ENCODE assay signal across 11 cellular contexts in genomic region chr11:126464796-126465195, GRCh38.
DNase-seq lines count a peak whose midpoint lies in the region; ATAC-seq lines count a peak whose summit lies in the region.
"Had no signal": no experiment of that assay in that cellular context is flagged by ENCODE, and none has a peak within 500 bp of the region (broad histone marks: within the 10 kb centered on the region; RNA-seq: fewer than 3 reads in every experiment).

No MANE protein-coding gene starts in this region.

- H3K9ac ChIP-seq in neuronal stem cell (ENCODE audit: low read depth, low read length, poor library complexity), result no peak overlapping the region

- no peak overlapping the region for H2AFZ ChIP-seq in neuronal stem cell (ENCODE audit: low read length)

- H2BK15ac ChIP-seq in neuronal stem cell (ENCODE audit: low read length), result no peak overlapping the region

- H3K36me3 ChIP-seq in neuronal stem cell (replicated peaks in 1 of 2; ENCODE audit: control insufficient read depth in 2 of 2, insufficient read depth in 2 of 2, low read length in 2 of 2), result no peaks in the 10 kb centered on the region
- H3K36me3 ChIP-seq: right atrium auricular region had no signal

- no peak overlapping the region for H3K14ac ChIP-seq in neuronal stem cell (ENCODE audit: low read length)

- no peak overlapping the region for H3K27ac ChIP-seq in neuronal stem cell (replicated peaks; ENCODE audit: low read length)
- H3K27ac ChIP-seq: right atrium auricular region had no signal

- peaks cover 28% of the 10 kb centered on the region for H3K27me3 Mint-ChIP-seq in T-helper 17 cell

- H2BK12ac ChIP-seq in neuronal stem cell (ENCODE audit: low read length), result no peak overlapping the region

- peak overlapping the region; percentile 89 for H2BK5ac ChIP-seq in neuronal stem cell (ENCODE audit: low read length)

- no peak overlapping the region for H4K91ac ChIP-seq in neuronal stem cell (ENCODE audit: low read depth, low read length, poor library complexity)

- H4K8ac ChIP-seq in neuronal stem cell (ENCODE audit: low read depth, low read length), result no peak overlapping the region

- H3K4me2 ChIP-seq in neuronal stem cell (ENCODE audit: insufficient read depth, low read length, poor library complexity, severe bottlenecking), result no peak overlapping the region

- no peak overlapping the region for H3K18ac ChIP-seq in neuronal stem cell (ENCODE audit: low read length)

- H3K4me3 Mint-ChIP-seq in T-helper 17 cell, result peak overlapping the region; percentile 3
- H3K4me3 Mint-ChIP-seq: activated naive CD8-positive, alpha-beta T cell treated with anti-CD3 and anti-CD28 coated beads, Interleukin-2, amount 50 U/mL, for 24 hours; activated T-cell treated with anti-CD3 and anti-CD28 coated beads, Interleukin-2, amount 50 U/mL, for 24 hours had no signal

- H3K79me1 ChIP-seq in neuronal stem cell (ENCODE audit: low read depth, low read length), result no peaks in the 10 kb centered on the region

- WGBS in neuronal stem cell (ENCODE audit: extremely low coverage in 2 of 2, insufficient read length in 2 of 2, insufficient replicate concordance in 1 of 2), 2 donors, result no CpG with 5 or more reads among the region's 5 CpGs

- H3K9me3 ChIP-seq in T-helper 17 cell (ENCODE audit: control insufficient read depth, low read length, poor library complexity, severe bottlenecking), result no peaks in the 10 kb centered on the region
- H3K9me3 ChIP-seq in neuronal stem cell (replicated peaks in 1 of 2; ENCODE audit: control insufficient read depth in 2 of 2, insufficient read depth in 1 of 2, low read depth in 1 of 2, low read length in 2 of 2), result no peaks in the 10 kb centered on the region
- H3K9me3 ChIP-seq: right atrium auricular region had no signal

- peaks cover 0 to 41% (median 0%) of the 10 kb centered on the region in 3 experiments for H3K27me3 ChIP-seq in neuronal stem cell (ENCODE audit: control insufficient read depth in 3 of 3, insufficient read depth in 3 of 3, low read depth in 1 of 3, low read length in 3 of 3)
- H3K27me3 ChIP-seq: right atrium auricular region had no signal

- H3K36me3 Mint-ChIP-seq in T-helper 17 cell (ENCODE audit: low read depth), result no peaks in the 10 kb centered on the region

- peaks cover 0 to 3% of the 10 kb centered on the region in 2 donors for H3K4me1 ChIP-seq in neuronal stem cell (ENCODE audit: control insufficient read depth in 2 of 2, insufficient read depth in 1 of 2, low read depth in 1 of 2, low read length in 2 of 2)

- peaks cover 5% of the 10 kb centered on the region for H3K4me1 Mint-ChIP-seq in T-helper 17 cell

- ATAC-seq in T-helper 17 cell (no peak), GM21515 (IDR thresholded peaks at IDR 0.05; ENCODE audit: unreplicated experiment) (no peak)

- no peak overlapping the region for H3K4me3 ChIP-seq in neuronal stem cell (ENCODE audit: low read length in 2 of 2)
- H3K4me3 ChIP-seq: right atrium auricular region had no signal

- H2BK120ac ChIP-seq in neuronal stem cell (ENCODE audit: low read depth, low read length), result no peak overlapping the region

- peak; percentile 49 for DNase-seq in CD1c-positive myeloid dendritic cell (ENCODE audit: extremely low spot score)
- peak; percentile 66 to 72 for DNase-seq in Kasumi-1 (lab: John Stamatoyannopoulos, UW)
- DNase-seq in T-helper 17 cell, result no peak
- DNase-seq in neuronal stem cell (ENCODE audit: low spot score), result no peak
- DNase-seq in OCI-M2 (lab: John Stamatoyannopoulos, UW; ENCODE audit: unreplicated experiment), result no peak
- DNase-seq in T-helper 1 cell, result no peak
- DNase-seq: activated naive CD8-positive, alpha-beta T cell treated with anti-CD3 and anti-CD28 coated beads, Interleukin-2, amount 50 U/mL, for 24 hours; activated T-cell treated with anti-CD3 and anti-CD28 coated beads, Interleukin-2, amount 50 U/mL, for 24 hours; NCI-H69 had no signal

- no peak overlapping the region for H3K4ac ChIP-seq in neuronal stem cell (ENCODE audit: low read length)

- H3K23ac ChIP-seq in neuronal stem cell (ENCODE audit: low read depth, low read length, poor library complexity), result no peak overlapping the region

- no peak overlapping the region for H2AK5ac ChIP-seq in neuronal stem cell (ENCODE audit: low read depth, low read length)

- H3K27ac Mint-ChIP-seq in T-helper 17 cell, result no peak overlapping the region
- H3K27ac Mint-ChIP-seq: activated T-cell treated with anti-CD3 and anti-CD28 coated beads, Interleukin-2, amount 50 U/mL, for 24 hours had no signal

Comparison
In these comparisons a context has a peak if more than half of its experiments do, and no peak if none do; other contexts are left out.
1. DNase-seq: peak in CD1c-positive myeloid dendritic cell (single experiment) and Kasumi-1 (2 of 2); none in T-helper 17 cell (0 of 3), neuronal stem cell (single experiment), OCI-M2 (single experiment) and T-helper 1 cell (0 of 5).